20 cellular contexts compared by ENCODE assay signal in the genomic region with DNA sequence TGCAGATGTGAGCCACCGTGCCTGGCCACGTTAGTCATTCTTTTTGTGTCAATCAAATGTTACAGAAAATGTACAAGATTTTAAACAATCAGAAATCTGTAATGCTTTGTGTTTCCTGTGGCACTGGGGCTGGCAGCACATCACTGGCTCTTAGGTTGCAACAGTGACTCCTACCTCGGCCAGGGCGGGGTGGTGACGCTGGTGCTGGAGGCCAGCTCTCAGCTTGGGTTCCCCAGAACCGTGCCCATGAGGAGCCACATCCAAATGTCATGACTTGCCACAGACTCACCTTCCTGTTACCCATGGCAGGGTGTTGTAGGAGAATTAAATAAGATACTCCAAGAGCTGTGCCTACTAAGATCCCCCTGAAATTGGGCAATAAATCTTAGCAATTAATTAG.
A peak's percentile ranks its signal among the peaks of the same experiment; 100 is the strongest.
DNase-seq lines count a peak whose midpoint lies in the region; ATAC-seq, FAIRE-seq and TF ChIP-seq lines count a peak whose summit lies in the region.
"Had no signal": no experiment of that assay in that cellular context is flagged by ENCODE, and none has a peak within 500 bp of the region (broad histone marks: within the 10 kb centered on the region; RNA-seq: fewer than 3 reads in every experiment).

No MANE protein-coding gene starts in this region.

- H3K9me3 ChIP-seq in RWPE2 (ENCODE audit: severe bottlenecking) (peaks cover 3% of the 10 kb centered on the region), kidney (ENCODE audit: control insufficient read depth in 1 of 2, low read length in 2 of 2) (peaks cover 2 to 3% of the 10 kb centered on the region in 2 donors), testis (no peaks in the 10 kb centered on the region)

- FAIRE-seq in kidney (lab: Jason Lieb, UNC) (no peak), GM12891 (lab: Jason Lieb, UNC) (no peak)
- FAIRE-seq: A549, D721Med, G401.6, GM12892, GM18507, H1 had no signal

- H3K4me1 ChIP-seq in RWPE2 (ENCODE audit: insufficient read depth, poor library complexity, severe bottlenecking) (no peaks in the 10 kb centered on the region), kidney (ENCODE audit: control insufficient read depth in 1 of 2, insufficient read depth in 1 of 2, low read depth in 1 of 2, low read length in 2 of 2) (no peaks in the 10 kb centered on the region), testis (no peaks in the 10 kb centered on the region)
- H3K4me1 ChIP-seq: A549, Caco-2 had no signal

- TF ChIP-seq POLR2A in testis (IDR thresholded peaks at IDR 0.05) (no peak), GM12891 (IDR thresholded peaks at IDR 0.05; ENCODE audit: low read depth, low read length) (no peak)

- H3K27ac ChIP-seq in RWPE2 (ENCODE audit: poor library complexity, severe bottlenecking): no peak overlapping the region
- no peak overlapping the region for H3K27ac ChIP-seq in kidney (ENCODE audit: low read depth in 2 of 2, low read length in 2 of 2)
- H3K27ac ChIP-seq in testis: no peak overlapping the region
- H3K27ac ChIP-seq: 22Rv1, A549, C4-2B had no signal

- DNase-seq in RWPE2 (ENCODE audit: low spot score) (peak; percentile 29), kidney (peak; percentile 36), osteocyte (ENCODE audit: extremely low spot score, unreplicated experiment) (peak; percentile 73), testis (peak; percentile 1), NCI-H510A (lab: John Stamatoyannopoulos, UW) (no peak), GM12891 (ENCODE audit: insufficient read length, low spot score) (no peak)
- DNase-seq in activated effector memory CD4-positive, alpha-beta T cell treated with Interleukin-2 at 50 U/mL for 16 hours: no peak
- DNase-seq: AML-193; Caco-2; CD4-positive, alpha-beta T cell; H9 had no signal

- no peaks in the 10 kb centered on the region for H3K36me3 ChIP-seq in RWPE2 (ENCODE audit: low read depth)
- H3K36me3 ChIP-seq in kidney (ENCODE audit: control insufficient read depth in 1 of 2, insufficient read depth in 2 of 2, low read length in 2 of 2): no peaks in the 10 kb centered on the region
- no peaks in the 10 kb centered on the region for H3K36me3 ChIP-seq in testis (ENCODE audit: low read depth, missing control alignments)

- H3K27me3 ChIP-seq in RWPE2 (ENCODE audit: insufficient read depth, poor library complexity, severe bottlenecking) (no peaks in the 10 kb centered on the region), testis (no peaks in the 10 kb centered on the region)

- no peaks in the 10 kb centered on the region for H3K4me1 Mint-ChIP-seq in osteocyte (ENCODE audit: unreplicated experiment)

- H3K27ac Mint-ChIP-seq in osteocyte (ENCODE audit: unreplicated experiment): no peak overlapping the region
- H3K27ac Mint-ChIP-seq: CD4-positive, alpha-beta T cell had no signal

- H3K4me3 ChIP-seq in RWPE2 (ENCODE audit: severe bottlenecking) (no peak overlapping the region), kidney (ENCODE audit: low read length in 2 of 2) (no peak overlapping the region), testis (no peak overlapping the region)
- H3K4me3 ChIP-seq: A549 had no signal

- no peaks in the 10 kb centered on the region for H3K36me3 Mint-ChIP-seq in osteocyte (ENCODE audit: unreplicated experiment)

- H3K9me3 Mint-ChIP-seq in osteocyte (ENCODE audit: unreplicated experiment): peaks cover 11% of the 10 kb centered on the region
- H3K9me3 Mint-ChIP-seq: CD4-positive, alpha-beta T cell had no signal

- H3K27me3 Mint-ChIP-seq in osteocyte (ENCODE audit: unreplicated experiment): peaks cover 8% of the 10 kb centered on the region

- ATAC-seq in RWPE2 (ENCODE audit: low read depth): no peak
- ATAC-seq in HG03432 (IDR thresholded peaks at IDR 0.05; ENCODE audit: unreplicated experiment): no peak
- ATAC-seq: A549 had no signal

- TF ChIP-seq CTCF in RWPE2 (IDR thresholded peaks at IDR 0.05; ENCODE audit: poor library complexity, severe bottlenecking): no peak
- no peak for TF ChIP-seq CTCF in kidney (IDR thresholded peaks at IDR 0.05; ENCODE audit: borderline replicate concordance, extremely low read depth, insufficient read depth)
- TF ChIP-seq CTCF in osteocyte (IDR thresholded peaks at IDR 0.05): no peak
- no peak for TF ChIP-seq CTCF in testis (IDR thresholded peaks at IDR 0.05)

- 76 to 78% methylated on average over 6 of the region's 6 CpGs for WGBS in testis, 2 donors

- H3K9ac ChIP-seq in kidney (ENCODE audit: low read length in 2 of 2): no peak overlapping the region

- intact Hi-C loops in kidney (cut with DNase I) (no loop called here), testis (cut with DNase I; ENCODE audit: low total_unique reads) (no loop called here)

- no peak overlapping the region for H3K4me3 Mint-ChIP-seq in osteocyte (ENCODE audit: unreplicated experiment)
- H3K4me3 Mint-ChIP-seq: CD4-positive, alpha-beta T cell; H9 had no signal

TF ChIP-seq in GM12891, 5 proteins besides CTCF, POLR2A, EP300 and RAD21:
- TF ChIP-seq SPI1 (IDR thresholded peaks at IDR 0.05; ENCODE audit: low read depth, low read length) (no peak), TAF1 (IDR thresholded peaks at IDR 0.05; ENCODE audit: low read depth, low read length) (no peak), POU2F2 (IDR thresholded peaks at IDR 0.05; ENCODE audit: low read depth, low read length) (no peak), POLR2AphosphoS5 (IDR thresholded peaks at IDR 0.05; ENCODE audit: low read depth, low read length) (no peak), PAX5 (IDR thresholded peaks at IDR 0.05; ENCODE audit: insufficient read depth, low read length, severe bottlenecking) (no peak)

Comparison
In these comparisons a context has a peak if more than half of its experiments do, and no peak if none do; other contexts are left out.
1. DNase-seq: peak in RWPE2 (single experiment), kidney (single experiment), osteocyte (single experiment) and testis (single experiment); none in NCI-H510A (single experiment), GM12891 (single experiment) and activated effector memory CD4-positive, alpha-beta T cell treated with Interleukin-2 at 50 U/mL for 16 hours (single experiment).